In genomic region chr14:49589387-49589786, GRCh38 we compare ENCODE assay signal across 3 cellular contexts.
TF ChIP-seq lines count a peak whose summit lies in the region.

No MANE protein-coding gene starts in this region.

TF ChIP-seq in liver, 16 proteins besides CTCF, POLR2A, EP300 and RAD21:
- TF ChIP-seq JUND (IDR thresholded peaks at IDR 0.05) (no peak), REST (IDR thresholded peaks at IDR 0.05) (peak; percentile 82), HNF4A (conservative IDR thresholded peaks at IDR 0.05) (no peak), GABPA (IDR thresholded peaks at IDR 0.05 in 1 of 2, conservative IDR thresholded peaks at IDR 0.05 in 1 of 2) (no peak), MAX (IDR thresholded peaks at IDR 0.05) (no peak)
- TF ChIP-seq, protein P1, sequence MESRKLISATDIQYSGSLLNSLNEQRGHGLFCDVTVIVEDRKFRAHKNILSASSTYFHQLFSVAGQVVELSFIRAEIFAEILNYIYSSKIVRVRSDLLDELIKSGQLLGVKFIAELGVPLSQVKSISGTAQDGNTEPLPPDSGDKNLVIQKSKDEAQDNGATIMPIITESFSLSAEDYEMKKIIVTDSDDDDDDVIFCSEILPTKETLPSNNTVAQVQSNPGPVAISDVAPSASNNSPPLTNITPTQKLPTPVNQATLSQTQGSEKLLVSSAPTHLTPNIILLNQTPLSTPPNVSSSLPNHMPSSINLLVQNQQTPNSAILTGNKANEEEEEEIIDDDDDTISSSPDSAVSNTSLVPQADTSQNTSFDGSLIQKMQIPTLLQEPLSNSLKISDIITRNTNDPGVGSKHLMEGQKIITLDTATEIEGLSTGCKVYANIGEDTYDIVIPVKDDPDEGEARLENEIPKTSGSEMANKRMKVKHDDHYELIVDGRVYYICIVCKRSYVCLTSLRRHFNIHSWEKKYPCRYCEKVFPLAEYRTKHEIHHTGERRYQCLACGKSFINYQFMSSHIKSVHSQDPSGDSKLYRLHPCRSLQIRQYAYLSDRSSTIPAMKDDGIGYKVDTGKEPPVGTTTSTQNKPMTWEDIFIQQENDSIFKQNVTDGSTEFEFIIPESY (IDR thresholded peaks at IDR 0.05) = no peak
- TF ChIP-seq, protein P2, sequence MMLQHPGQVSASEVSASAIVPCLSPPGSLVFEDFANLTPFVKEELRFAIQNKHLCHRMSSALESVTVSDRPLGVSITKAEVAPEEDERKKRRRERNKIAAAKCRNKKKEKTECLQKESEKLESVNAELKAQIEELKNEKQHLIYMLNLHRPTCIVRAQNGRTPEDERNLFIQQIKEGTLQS (IDR thresholded peaks at IDR 0.05) = no peak

TF ChIP-seq in HepG2, 621 proteins besides CTCF, POLR2A, EP300 and RAD21:
- no peak for TF ChIP-seq ZNF614 (CRISPR knock-in tag; IDR thresholded peaks at IDR 0.05; ENCODE audit: borderline replicate concordance)
- TF ChIP-seq ATF4 (CRISPR knock-in tag; IDR thresholded peaks at IDR 0.05) = no peak
- no peak for TF ChIP-seq BHLHE40 (IDR thresholded peaks at IDR 0.05; ENCODE audit: low read length)
- TF ChIP-seq, protein P3, sequence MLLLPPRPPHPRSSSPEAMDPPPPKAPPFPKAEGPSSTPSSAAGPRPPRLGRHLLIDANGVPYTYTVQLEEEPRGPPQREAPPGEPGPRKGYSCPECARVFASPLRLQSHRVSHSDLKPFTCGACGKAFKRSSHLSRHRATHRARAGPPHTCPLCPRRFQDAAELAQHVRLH (CRISPR knock-in tag; IDR thresholded peaks at IDR 0.05; ENCODE audit: borderline replicate concordance, low read depth) = no peak

TF ChIP-seq in Ishikawa, 13 proteins besides CTCF, POLR2A, EP300 and RAD21:
- TF ChIP-seq REST (IDR thresholded peaks at IDR 0.05; ENCODE audit: low read depth) (peak; percentile 47; the same call in 1 of the 2 replicates), CEBPB (IDR thresholded peaks at IDR 0.05) (no peak)
